In the genomic region with DNA sequence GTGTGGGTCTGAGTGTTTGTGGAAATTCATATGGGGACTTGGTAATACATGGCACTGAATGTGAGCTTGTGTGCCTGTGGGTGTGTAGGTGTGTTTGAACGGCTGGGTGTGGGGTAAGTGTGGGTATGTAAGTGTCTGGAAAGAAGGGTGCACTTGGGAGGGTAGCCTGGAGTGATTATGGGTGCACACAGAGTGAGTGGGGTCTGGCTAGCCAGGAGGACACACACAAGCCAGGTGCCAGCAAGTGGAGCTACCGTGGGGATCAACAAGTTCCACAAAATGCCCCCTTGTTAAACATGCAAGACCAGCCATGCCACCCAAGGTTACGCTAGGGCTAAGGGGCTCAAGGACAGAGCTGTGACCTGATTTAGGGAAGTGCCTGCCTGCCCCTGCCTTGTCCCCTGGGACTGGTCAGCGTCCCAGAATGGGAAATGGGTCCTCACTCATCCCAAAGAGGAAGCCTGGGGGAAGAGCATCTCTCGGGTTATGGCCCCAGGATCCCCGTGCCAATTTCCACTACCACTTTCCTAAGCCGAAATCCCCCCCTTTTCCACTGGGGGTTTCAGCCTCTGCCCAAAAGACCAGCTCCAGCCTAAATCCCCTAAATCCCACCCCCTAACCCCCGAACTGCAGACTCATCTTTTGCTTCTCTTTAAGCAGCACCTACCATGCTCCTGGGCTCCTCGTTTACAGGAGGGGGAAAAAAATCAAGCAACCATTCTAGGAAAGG, we compare ENCODE assay signal across 19 cellular contexts.
"Had no signal": no experiment of that assay in that cellular context is flagged by ENCODE, and none has a peak within 500 bp of the region (broad histone marks: within the 10 kb centered on the region; RNA-seq: fewer than 3 reads in every experiment).

No MANE protein-coding gene starts in this region.

- H3K4me1 ChIP-seq: breast epithelium, parathyroid adenoma, right lobe of liver had no signal

- H3K4me3 ChIP-seq: breast epithelium, right lobe of liver, SJSA1, thoracic aorta had no signal

- H3K27me3 ChIP-seq: right lobe of liver, SJSA1 had no signal

- H3K36me3 ChIP-seq: breast epithelium, right lobe of liver, SJSA1, thoracic aorta had no signal

- DNase-seq: activated B cell treated with CpG ODN at 0.5 μM for 24 hours; activated CD4-positive, alpha-beta memory T cell treated with anti-CD3 and anti-CD28 coated beads for 36 hours; activated CD4-positive, alpha-beta T cell treated with anti-CD3 and anti-CD28 coated beads for 4 hours; activated naive CD4-positive, alpha-beta T cell treated with anti-CD3 and anti-CD28 coated beads for 36 hours; activated naive CD8-positive, alpha-beta T cell treated with anti-CD3 and anti-CD28 coated beads, Interleukin-2, amount 10 ng/mL, durations not matched to agents 7 days and 5 days; activated T-cell treated with anti-CD3 and anti-CD28 coated beads, Interleukin-2, amount 50 U/mL, for 24 hours; amniotic stem cell; cerebellar nuclear complex; cortex of kidney; foreskin melanocyte; left ventricle myocardium superior; right lobe of liver; stimulated activated CD4-positive, alpha-beta T cell treated with anti-CD3 and anti-CD28 coated beads, Interleukin-4, amount 100 ng/mL, for 1 hour; stimulated activated naive CD4-positive, alpha-beta T cell treated with Interleukin-2 at 50 U/mL for 16 hours had no signal

- FAIRE-seq: endometrium had no signal

- H3K27ac ChIP-seq: breast epithelium, parathyroid adenoma, right lobe of liver, SJSA1, thoracic aorta had no signal

- H3K9me3 ChIP-seq: right lobe of liver, SJSA1, thoracic aorta had no signal
